Comparison of ENCODE assay signal across 8 cellular contexts in genomic region chr10:118459642-118460193, GRCh38.
DNase-seq lines count a peak whose midpoint lies in the region; ATAC-seq and TF ChIP-seq lines count a peak whose summit lies in the region.

No MANE protein-coding gene starts in this region.

- CTCF ChIA-PET in Calu3 (lab: Charles Lee): interaction anchor here (1.4 kb wide), 1 partner anchor 963 kb away, joined by 4 read pairs; no protein-coding TSS in a partner anchor
- CTCF ChIA-PET in IMR-90 (lab: Yijun Ruan, JAX): interaction anchor here (0.6 to 2.3 kb wide), 17 partner anchors 10 to 1355 kb away, joined by 3 to 16 read pairs (median 3); no protein-coding TSS in a partner anchor
- CTCF ChIA-PET in Panc1 (lab: Charles Lee): interaction anchor here (1.0 kb wide), 1 partner anchor 219 kb away, joined by 3 read pairs; no protein-coding TSS in a partner anchor

- H2AK9ac ChIP-seq in IMR-90 (replicated peaks; ENCODE audit: low read depth, low read length, poor library complexity): no peak overlapping the region

- no peak overlapping the region for H3K27ac Mint-ChIP-seq in Calu3 (ENCODE audit: unreplicated experiment)
- no peak overlapping the region for H3K27ac Mint-ChIP-seq in activated T-cell treated with anti-CD3 and anti-CD28 coated beads, Interleukin-2, amount 50 U/mL, for 72 hours

- TF ChIP-seq EP300 in neural cell (conservative IDR thresholded peaks at IDR 0.05; ENCODE audit: poor library complexity, severe bottlenecking): no peak

- ATAC-seq in IMR-90 (ENCODE audit: low read depth) (peak; percentile 98), Panc1 (peak; percentile 99)
- peak; percentile 59 to 70 for ATAC-seq in activated T-cell treated with anti-CD3 and anti-CD28 coated beads, Interleukin-2, amount 50 U/mL, for 72 hours (replicated peaks in 1 of 2)

- DNase-seq in Calu3 (peak; percentile 61), GM20000 (ENCODE audit: low spot score) (peak; percentile 57), IMR-90 (peak; percentile 39), Panc1 (ENCODE audit: low read depth, low spot score) (peak; percentile 52), fibroblast of mammary gland (ENCODE audit: low read depth) (peak; percentile 69), tibial artery (peak; percentile 61 to 68)
- peak; percentile 56 to 63 for DNase-seq in activated T-cell treated with anti-CD3 and anti-CD28 coated beads, Interleukin-2, amount 50 U/mL, for 72 hours

- no peak overlapping the region for H3K56ac ChIP-seq in IMR-90 (ENCODE audit: extremely low read depth, insufficient read depth, low read length)

- H3F3A ChIP-seq in neural cell (ENCODE audit: insufficient read depth, low read length, poor library complexity, severe bottlenecking): no peaks in the 10 kb centered on the region

- peaks cover 60% of the 10 kb centered on the region for H3K27me3 Mint-ChIP-seq in Calu3 (ENCODE audit: unreplicated experiment)
- peaks cover 63% of the 10 kb centered on the region for H3K27me3 Mint-ChIP-seq in activated T-cell treated with anti-CD3 and anti-CD28 coated beads, Interleukin-2, amount 50 U/mL, for 72 hours (ENCODE audit: low read depth)

- H3K4me3 ChIP-seq in IMR-90 (ENCODE audit: insufficient read depth, low read depth, low read length) (no peak overlapping the region), Panc1 (ENCODE audit: low read depth in 2 of 2, low read length in 2 of 2) (no peak overlapping the region), fibroblast of mammary gland (ENCODE audit: control insufficient read depth, low read depth, low read length) (no peak overlapping the region), neural cell (ENCODE audit: low read length) (no peak overlapping the region), tibial artery (no peak overlapping the region)

- H3K4me3 Mint-ChIP-seq in Calu3 (ENCODE audit: low read depth, unreplicated experiment): no peak overlapping the region
- peak overlapping the region; percentile 23 to 53 for H3K4me3 Mint-ChIP-seq in activated T-cell treated with anti-CD3 and anti-CD28 coated beads, Interleukin-2, amount 50 U/mL, for 72 hours

- H3K18ac ChIP-seq in IMR-90 (ENCODE audit: low read depth, low read length): no peak overlapping the region

- no peak overlapping the region for H2BK120ac ChIP-seq in IMR-90 (ENCODE audit: low read depth, low read length)

- H2BK5ac ChIP-seq in IMR-90 (ENCODE audit: low read depth, low read length, poor library complexity, severe bottlenecking): no peak overlapping the region

- no peaks in the 10 kb centered on the region for H3K79me2 ChIP-seq in neural cell (replicated peaks; ENCODE audit: insufficient read depth, low read length)

- H3K27me3 ChIP-seq in IMR-90 (ENCODE audit: control insufficient read depth, insufficient read depth, low read length) (no peaks in the 10 kb centered on the region), Panc1 (ENCODE audit: control insufficient read depth, insufficient read depth, low read length) (peaks cover 33% of the 10 kb centered on the region), neural cell (ENCODE audit: insufficient read depth, low read depth, low read length) (no peaks in the 10 kb centered on the region), tibial artery (peaks cover 0 to 14% of the 10 kb centered on the region in 2 donors)

- dilution Hi-C loops in IMR-90 (cut with HindIII; ENCODE audit: low sequenced_read_pairs, unreplicated experiment): no loop called here

- H3K27ac ChIP-seq in IMR-90 (ENCODE audit: insufficient read depth, low read length) (no peak overlapping the region), Panc1 (ENCODE audit: low read length) (no peak overlapping the region), neural cell (ENCODE audit: low read length) (no peak overlapping the region), tibial artery (no peak overlapping the region)

- H3K4ac ChIP-seq in IMR-90 (ENCODE audit: low read depth, low read length): no peak overlapping the region

- H3K36me3 Mint-ChIP-seq in Calu3 (ENCODE audit: insufficient read depth, unreplicated experiment): no peaks in the 10 kb centered on the region
- H3K36me3 Mint-ChIP-seq in activated T-cell treated with anti-CD3 and anti-CD28 coated beads, Interleukin-2, amount 50 U/mL, for 72 hours (ENCODE audit: insufficient read depth in 2 of 2): no peaks in the 10 kb centered on the region

- H3K4me1 ChIP-seq in IMR-90 (ENCODE audit: control insufficient read depth, insufficient read depth, low read length) (no peaks in the 10 kb centered on the region), Panc1 (ENCODE audit: control insufficient read depth, insufficient read depth, low read length) (0 out of 2 replicates have a peak, but pooled peaks cover 4% of the 10 kb centered on the region), tibial artery (no peaks in the 10 kb centered on the region)

- no peak overlapping the region for H2BK15ac ChIP-seq in IMR-90 (ENCODE audit: low read depth, low read length)

- H2BK20ac ChIP-seq in IMR-90 (ENCODE audit: low read depth, low read length): no peak overlapping the region

- H2AFZ ChIP-seq in IMR-90 (replicated peaks; ENCODE audit: low read length, poor library complexity) (peak overlapping the region; percentile 37), neural cell (ENCODE audit: low read depth, low read length) (no peak overlapping the region)

- no peak overlapping the region for H3K9ac ChIP-seq in IMR-90 (ENCODE audit: low read depth, low read length)
- H3K9ac ChIP-seq in neural cell (ENCODE audit: low read length): no peak overlapping the region

- in situ Hi-C loops in IMR-90 (cut with MboI; ENCODE audit: low sequenced_read_pairs) (loop anchor here (10.0 kb wide), 1 partner anchor 965 kb away; no protein-coding TSS in a partner anchor), Panc1 (cut with HindIII; ENCODE audit: low pct_unique_long_range_greater_than_20kb, low sequenced_read_pairs) (no loop called here)

- H3K4me1 Mint-ChIP-seq in Calu3 (ENCODE audit: low read depth, unreplicated experiment): no peaks in the 10 kb centered on the region
- H3K4me1 Mint-ChIP-seq in activated T-cell treated with anti-CD3 and anti-CD28 coated beads, Interleukin-2, amount 50 U/mL, for 72 hours (ENCODE audit: low read depth): no peaks in the 10 kb centered on the region

- POLR2A ChIA-PET in IMR-90 (lab: Charles Lee; ENCODE audit: unreplicated experiment): no interaction called here
- POLR2A ChIA-PET in Panc1 (lab: Charles Lee): no interaction called here

- no peak overlapping the region for H4K91ac ChIP-seq in IMR-90 (ENCODE audit: insufficient read depth, low read depth, low read length)

- H4K20me1 ChIP-seq in IMR-90 (ENCODE audit: insufficient read depth, low read length) (no peaks in the 10 kb centered on the region), neural cell (ENCODE audit: insufficient read depth) (no peaks in the 10 kb centered on the region)

- TF ChIP-seq POLR2A in IMR-90 (IDR thresholded peaks at IDR 0.05; ENCODE audit: low read depth, low read length): no peak

- H4K5ac ChIP-seq in IMR-90 (ENCODE audit: low read depth, low read length): no peak overlapping the region

- H3K9me1 ChIP-seq in IMR-90 (ENCODE audit: insufficient read depth, low read length): no peaks in the 10 kb centered on the region

- H3K36me3 ChIP-seq in IMR-90 (ENCODE audit: control insufficient read depth, insufficient read depth, low read length): no peaks in the 10 kb centered on the region
- no peaks in the 10 kb centered on the region for H3K36me3 ChIP-seq in Panc1 (ENCODE audit: control insufficient read depth, insufficient read depth, low read length)
- H3K36me3 ChIP-seq in neural cell (ENCODE audit: insufficient read depth, low read length): no peaks in the 10 kb centered on the region
- H3K36me3 ChIP-seq in tibial artery: no peaks in the 10 kb centered on the region

- H3K9me3 ChIP-seq in IMR-90 (ENCODE audit: control insufficient read depth, insufficient read depth, low read length): no peaks in the 10 kb centered on the region
- H3K9me3 ChIP-seq in Panc1 (ENCODE audit: control insufficient read depth, insufficient read depth, low read depth, low read length): no peaks in the 10 kb centered on the region
- H3K9me3 ChIP-seq in neural cell (ENCODE audit: low read length): no peaks in the 10 kb centered on the region
- no peaks in the 10 kb centered on the region for H3K9me3 ChIP-seq in tibial artery

- TF ChIP-seq CTCF in Calu3 (IDR thresholded peaks at IDR 0.05; ENCODE audit: unreplicated experiment) (peak; percentile 47), GM20000 (IDR thresholded peaks at IDR 0.05; ENCODE audit: extremely low read depth, missing control alignments) (peak; percentile 65), IMR-90 (conservative IDR thresholded peaks at IDR 0.05; ENCODE audit: low read depth, low read length) (peak; percentile 69), Panc1 (IDR thresholded peaks at IDR 0.05) (peak; percentile 91), fibroblast of mammary gland (conservative IDR thresholded peaks at IDR 0.05; ENCODE audit: control insufficient read depth, insufficient read depth, low read depth, low read length) (peak; percentile 81), neural cell (IDR thresholded peaks at IDR 0.05; ENCODE audit: poor library complexity, severe bottlenecking) (peak; percentile 93), tibial artery (IDR thresholded peaks at IDR 0.05) (peak; percentile 53 to 66)

- H4K8ac ChIP-seq in IMR-90 (ENCODE audit: low read depth in 2 of 2, low read length in 2 of 2): no peak overlapping the region

- H3K14ac ChIP-seq in IMR-90 (replicated peaks; ENCODE audit: low read depth, low read length): no peak overlapping the region

- H3K79me1 ChIP-seq in IMR-90 (ENCODE audit: low read depth in 1 of 2, low read length in 2 of 2): no peaks in the 10 kb centered on the region

- WGBS in IMR-90 (ENCODE audit: extremely low coverage in 2 of 2, insufficient read length in 1 of 2), 2 experiments: no CpG with 5 or more reads among the region's 10 CpGs

- peak; percentile 67 for TF ChIP-seq RAD21 in IMR-90 (IDR thresholded peaks at IDR 0.05; ENCODE audit: low read length)
- peak; percentile 93 for TF ChIP-seq RAD21 in neural cell (conservative IDR thresholded peaks at IDR 0.05)

- no peak overlapping the region for H3K4me2 ChIP-seq in IMR-90 (ENCODE audit: low read depth, low read length)
- H3K4me2 ChIP-seq in neural cell (ENCODE audit: low read length): no peak overlapping the region

- no peak overlapping the region for H3K23ac ChIP-seq in IMR-90 (ENCODE audit: low read depth, low read length)

- H3K9me3 Mint-ChIP-seq in Calu3 (ENCODE audit: low read depth, unreplicated experiment): no peaks in the 10 kb centered on the region
- no peaks in the 10 kb centered on the region for H3K9me3 Mint-ChIP-seq in activated T-cell treated with anti-CD3 and anti-CD28 coated beads, Interleukin-2, amount 50 U/mL, for 72 hours

- BruUV-seq in Calu3 (replicated peaks; lab: Mats Ljungman, UMichigan) (no TSS peak), IMR-90 (replicated peaks; lab: Mats Ljungman, UMichigan) (no TSS peak), Panc1 (replicated peaks; lab: Mats Ljungman, UMichigan) (no TSS peak)

- H3K9me2 ChIP-seq in neural cell (ENCODE audit: insufficient read depth, low read length): no peaks in the 10 kb centered on the region

- H2AK5ac ChIP-seq in IMR-90 (ENCODE audit: low read depth, low read length): no peak overlapping the region

- intact Hi-C loops in Calu3 (cut with micrococcal nuclease; ENCODE audit: unreplicated experiment): loop anchor here (1.0 kb wide), 1 partner anchor 963 kb away; no protein-coding TSS in a partner anchor
- intact Hi-C loops in IMR-90 (cut with micrococcal nuclease): loop anchor here (1.0 to 5.0 kb wide), 4 partner anchors 218 to 963 kb away; no protein-coding TSS in a partner anchor
- intact Hi-C loops in Panc1 (cut with micrococcal nuclease; ENCODE audit: unreplicated experiment): loop anchor here (1.0 kb wide), 1 partner anchor 963 kb away; no protein-coding TSS in a partner anchor
- intact Hi-C loops in tibial artery (cut with DNase I; ENCODE audit: low total_unique reads): no loop called here
